ENCODE assay signal across 1 cellular context in the genomic region with DNA sequence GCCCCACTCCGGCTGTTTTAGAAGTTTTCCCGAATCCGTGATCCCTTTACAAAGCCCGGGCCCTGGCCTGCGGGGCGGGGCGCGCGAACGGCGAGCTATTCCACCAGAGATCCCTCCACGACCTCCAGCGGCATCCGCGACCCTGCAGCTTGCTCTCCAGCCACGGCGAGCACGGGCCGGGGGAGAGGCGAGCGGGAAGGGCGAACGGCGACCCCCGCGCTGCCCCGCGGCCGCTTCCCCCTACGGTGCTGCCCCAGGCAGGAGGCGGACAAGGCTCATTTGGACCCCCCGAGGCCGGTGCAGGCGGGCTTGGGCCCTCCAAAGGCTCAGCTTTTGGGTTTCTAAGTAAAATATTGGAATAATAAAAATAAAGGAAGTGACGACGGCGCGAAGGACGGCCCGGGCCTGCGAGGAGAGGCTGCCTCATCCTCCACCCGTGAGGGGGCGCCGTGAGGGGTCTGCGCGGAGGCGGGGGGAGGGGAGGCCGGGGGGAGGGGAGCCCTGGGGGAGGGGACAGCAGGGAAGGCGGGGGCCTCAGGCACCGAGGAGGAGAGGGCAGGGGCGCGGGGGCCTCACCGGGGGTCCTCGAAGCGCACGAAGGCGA.
A peak's percentile ranks its signal among the peaks of the same experiment; 100 is the strongest.
TF ChIP-seq lines count a peak whose summit lies in the region.

No MANE protein-coding gene starts in this region.

TF ChIP-seq in GM12878, 131 proteins besides CTCF, POLR2A, EP300 and RAD21:
- TF ChIP-seq MTA2 (IDR thresholded peaks at IDR 0.05; ENCODE audit: low read depth) (no peak), CREM (IDR thresholded peaks at IDR 0.05; ENCODE audit: low read depth) (0 out of 2 replicates have a peak, but pooled peaks have one; percentile 8), CBX3 (IDR thresholded peaks at IDR 0.05; ENCODE audit: borderline replicate concordance, low read depth) (no peak), CBX5 (IDR thresholded peaks at IDR 0.05; ENCODE audit: low read depth) (peak; percentile 20; the same call in 1 of the 2 replicates), FOXK2 (IDR thresholded peaks at IDR 0.05) (no peak), SUPT20H (IDR thresholded peaks at IDR 0.05; ENCODE audit: borderline replicate concordance, control insufficient read depth, low read depth, low read length) (no peak), GABPA (IDR thresholded peaks at IDR 0.05; ENCODE audit: low read depth) (no peak), LARP7 (IDR thresholded peaks at IDR 0.05) (no peak), DPF2 (IDR thresholded peaks at IDR 0.05) (no peak), KLF5 (IDR thresholded peaks at IDR 0.05; ENCODE audit: partially characterized antibody) (no peak), CREB1 (IDR thresholded peaks at IDR 0.05; ENCODE audit: low read depth) (no peak), CEBPB (IDR thresholded peaks at IDR 0.05; ENCODE audit: borderline replicate concordance in 1 of 2, low read depth in 2 of 2, low read length in 2 of 2) (no peak), SPI1 (IDR thresholded peaks at IDR 0.05; ENCODE audit: borderline replicate concordance, insufficient read depth, low read depth, low read length) (peak; percentile 36; the same call in 1 of the 2 replicates), NR2F1 (conservative IDR thresholded peaks at IDR 0.05) (0 out of 2 replicates have a peak, but pooled peaks have one; percentile 10), KAT2A (conservative IDR thresholded peaks at IDR 0.05; ENCODE audit: control insufficient read depth, low read depth, low read length) (no peak), CHD2 (IDR thresholded peaks at IDR 0.05; ENCODE audit: borderline replicate concordance, low read depth, low read length) (0 out of 2 replicates have a peak, but pooled peaks have one; percentile 42), ETV6 (conservative IDR thresholded peaks at IDR 0.05 in 1 of 2, IDR thresholded peaks at IDR 0.05 in 1 of 2; ENCODE audit: borderline replicate concordance in 1 of 2, low read depth in 1 of 2) (no peak), ZNF622 (IDR thresholded peaks at IDR 0.05) (no peak), BHLHE40 (IDR thresholded peaks at IDR 0.05; ENCODE audit: borderline replicate concordance in 1 of 2, low read depth in 2 of 2, low read length in 1 of 2) (0 out of 4 replicates have a peak, but pooled peaks of 1 of the 2 experiments have one; percentile 2), RBBP5 (conservative IDR thresholded peaks at IDR 0.05) (no peak), NFIC (IDR thresholded peaks at IDR 0.05; ENCODE audit: low read depth, low read length) (no peak), EGR1 (IDR thresholded peaks at IDR 0.05; ENCODE audit: borderline replicate concordance in 1 of 2, low read depth in 2 of 2, low read length in 2 of 2) (peak in 1 of 2 experiments; percentile 55; a peak in 1 of 3 replicates), YBX1 (IDR thresholded peaks at IDR 0.05) (no peak), SREBF2 (IDR thresholded peaks at IDR 0.05; ENCODE audit: low read length) (no peak)
- TF ChIP-seq, protein P1, sequence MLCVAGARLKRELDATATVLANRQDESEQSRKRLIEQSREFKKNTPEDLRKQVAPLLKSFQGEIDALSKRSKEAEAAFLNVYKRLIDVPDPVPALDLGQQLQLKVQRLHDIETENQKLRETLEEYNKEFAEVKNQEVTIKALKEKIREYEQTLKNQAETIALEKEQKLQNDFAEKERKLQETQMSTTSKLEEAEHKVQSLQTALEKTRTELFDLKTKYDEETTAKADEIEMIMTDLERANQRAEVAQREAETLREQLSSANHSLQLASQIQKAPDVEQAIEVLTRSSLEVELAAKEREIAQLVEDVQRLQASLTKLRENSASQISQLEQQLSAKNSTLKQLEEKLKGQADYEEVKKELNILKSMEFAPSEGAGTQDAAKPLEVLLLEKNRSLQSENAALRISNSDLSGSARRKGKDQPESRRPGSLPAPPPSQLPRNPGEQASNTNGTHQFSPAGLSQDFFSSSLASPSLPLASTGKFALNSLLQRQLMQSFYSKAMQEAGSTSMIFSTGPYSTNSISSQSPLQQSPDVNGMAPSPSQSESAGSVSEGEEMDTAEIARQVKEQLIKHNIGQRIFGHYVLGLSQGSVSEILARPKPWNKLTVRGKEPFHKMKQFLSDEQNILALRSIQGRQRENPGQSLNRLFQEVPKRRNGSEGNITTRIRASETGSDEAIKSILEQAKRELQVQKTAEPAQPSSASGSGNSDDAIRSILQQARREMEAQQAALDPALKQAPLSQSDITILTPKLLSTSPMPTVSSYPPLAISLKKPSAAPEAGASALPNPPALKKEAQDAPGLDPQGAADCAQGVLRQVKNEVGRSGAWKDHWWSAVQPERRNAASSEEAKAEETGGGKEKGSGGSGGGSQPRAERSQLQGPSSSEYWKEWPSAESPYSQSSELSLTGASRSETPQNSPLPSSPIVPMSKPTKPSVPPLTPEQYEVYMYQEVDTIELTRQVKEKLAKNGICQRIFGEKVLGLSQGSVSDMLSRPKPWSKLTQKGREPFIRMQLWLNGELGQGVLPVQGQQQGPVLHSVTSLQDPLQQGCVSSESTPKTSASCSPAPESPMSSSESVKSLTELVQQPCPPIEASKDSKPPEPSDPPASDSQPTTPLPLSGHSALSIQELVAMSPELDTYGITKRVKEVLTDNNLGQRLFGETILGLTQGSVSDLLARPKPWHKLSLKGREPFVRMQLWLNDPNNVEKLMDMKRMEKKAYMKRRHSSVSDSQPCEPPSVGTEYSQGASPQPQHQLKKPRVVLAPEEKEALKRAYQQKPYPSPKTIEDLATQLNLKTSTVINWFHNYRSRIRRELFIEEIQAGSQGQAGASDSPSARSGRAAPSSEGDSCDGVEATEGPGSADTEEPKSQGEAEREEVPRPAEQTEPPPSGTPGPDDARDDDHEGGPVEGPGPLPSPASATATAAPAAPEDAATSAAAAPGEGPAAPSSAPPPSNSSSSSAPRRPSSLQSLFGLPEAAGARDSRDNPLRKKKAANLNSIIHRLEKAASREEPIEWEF (IDR thresholded peaks at IDR 0.05; ENCODE audit: insufficient replicate concordance, low read depth, low read length), result no peak
- TF ChIP-seq, protein P2, sequence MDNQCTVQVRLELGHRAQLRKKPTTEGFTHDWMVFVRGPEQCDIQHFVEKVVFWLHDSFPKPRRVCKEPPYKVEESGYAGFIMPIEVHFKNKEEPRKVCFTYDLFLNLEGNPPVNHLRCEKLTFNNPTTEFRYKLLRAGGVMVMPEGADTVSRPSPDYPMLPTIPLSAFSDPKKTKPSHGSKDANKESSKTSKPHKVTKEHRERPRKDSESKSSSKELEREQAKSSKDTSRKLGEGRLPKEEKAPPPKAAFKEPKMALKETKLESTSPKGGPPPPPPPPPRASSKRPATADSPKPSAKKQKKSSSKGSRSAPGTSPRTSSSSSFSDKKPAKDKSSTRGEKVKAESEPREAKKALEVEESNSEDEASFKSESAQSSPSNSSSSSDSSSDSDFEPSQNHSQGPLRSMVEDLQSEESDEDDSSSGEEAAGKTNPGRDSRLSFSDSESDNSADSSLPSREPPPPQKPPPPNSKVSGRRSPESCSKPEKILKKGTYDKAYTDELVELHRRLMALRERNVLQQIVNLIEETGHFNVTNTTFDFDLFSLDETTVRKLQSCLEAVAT (IDR thresholded peaks at IDR 0.05), result no peak
- TF ChIP-seq, protein P3, sequence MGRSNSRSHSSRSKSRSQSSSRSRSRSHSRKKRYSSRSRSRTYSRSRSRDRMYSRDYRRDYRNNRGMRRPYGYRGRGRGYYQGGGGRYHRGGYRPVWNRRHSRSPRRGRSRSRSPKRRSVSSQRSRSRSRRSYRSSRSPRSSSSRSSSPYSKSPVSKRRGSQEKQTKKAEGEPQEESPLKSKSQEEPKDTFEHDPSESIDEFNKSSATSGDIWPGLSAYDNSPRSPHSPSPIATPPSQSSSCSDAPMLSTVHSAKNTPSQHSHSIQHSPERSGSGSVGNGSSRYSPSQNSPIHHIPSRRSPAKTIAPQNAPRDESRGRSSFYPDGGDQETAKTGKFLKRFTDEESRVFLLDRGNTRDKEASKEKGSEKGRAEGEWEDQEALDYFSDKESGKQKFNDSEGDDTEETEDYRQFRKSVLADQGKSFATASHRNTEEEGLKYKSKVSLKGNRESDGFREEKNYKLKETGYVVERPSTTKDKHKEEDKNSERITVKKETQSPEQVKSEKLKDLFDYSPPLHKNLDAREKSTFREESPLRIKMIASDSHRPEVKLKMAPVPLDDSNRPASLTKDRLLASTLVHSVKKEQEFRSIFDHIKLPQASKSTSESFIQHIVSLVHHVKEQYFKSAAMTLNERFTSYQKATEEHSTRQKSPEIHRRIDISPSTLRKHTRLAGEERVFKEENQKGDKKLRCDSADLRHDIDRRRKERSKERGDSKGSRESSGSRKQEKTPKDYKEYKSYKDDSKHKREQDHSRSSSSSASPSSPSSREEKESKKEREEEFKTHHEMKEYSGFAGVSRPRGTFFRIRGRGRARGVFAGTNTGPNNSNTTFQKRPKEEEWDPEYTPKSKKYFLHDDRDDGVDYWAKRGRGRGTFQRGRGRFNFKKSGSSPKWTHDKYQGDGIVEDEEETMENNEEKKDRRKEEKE (IDR thresholded peaks at IDR 0.05), result no peak
- TF ChIP-seq, protein P4, sequence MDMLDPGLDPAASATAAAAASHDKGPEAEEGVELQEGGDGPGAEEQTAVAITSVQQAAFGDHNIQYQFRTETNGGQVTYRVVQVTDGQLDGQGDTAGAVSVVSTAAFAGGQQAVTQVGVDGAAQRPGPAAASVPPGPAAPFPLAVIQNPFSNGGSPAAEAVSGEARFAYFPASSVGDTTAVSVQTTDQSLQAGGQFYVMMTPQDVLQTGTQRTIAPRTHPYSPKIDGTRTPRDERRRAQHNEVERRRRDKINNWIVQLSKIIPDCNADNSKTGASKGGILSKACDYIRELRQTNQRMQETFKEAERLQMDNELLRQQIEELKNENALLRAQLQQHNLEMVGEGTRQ (IDR thresholded peaks at IDR 0.05; ENCODE audit: borderline replicate concordance, low read depth, low read length), result no peak
- TF ChIP-seq, protein P5, sequence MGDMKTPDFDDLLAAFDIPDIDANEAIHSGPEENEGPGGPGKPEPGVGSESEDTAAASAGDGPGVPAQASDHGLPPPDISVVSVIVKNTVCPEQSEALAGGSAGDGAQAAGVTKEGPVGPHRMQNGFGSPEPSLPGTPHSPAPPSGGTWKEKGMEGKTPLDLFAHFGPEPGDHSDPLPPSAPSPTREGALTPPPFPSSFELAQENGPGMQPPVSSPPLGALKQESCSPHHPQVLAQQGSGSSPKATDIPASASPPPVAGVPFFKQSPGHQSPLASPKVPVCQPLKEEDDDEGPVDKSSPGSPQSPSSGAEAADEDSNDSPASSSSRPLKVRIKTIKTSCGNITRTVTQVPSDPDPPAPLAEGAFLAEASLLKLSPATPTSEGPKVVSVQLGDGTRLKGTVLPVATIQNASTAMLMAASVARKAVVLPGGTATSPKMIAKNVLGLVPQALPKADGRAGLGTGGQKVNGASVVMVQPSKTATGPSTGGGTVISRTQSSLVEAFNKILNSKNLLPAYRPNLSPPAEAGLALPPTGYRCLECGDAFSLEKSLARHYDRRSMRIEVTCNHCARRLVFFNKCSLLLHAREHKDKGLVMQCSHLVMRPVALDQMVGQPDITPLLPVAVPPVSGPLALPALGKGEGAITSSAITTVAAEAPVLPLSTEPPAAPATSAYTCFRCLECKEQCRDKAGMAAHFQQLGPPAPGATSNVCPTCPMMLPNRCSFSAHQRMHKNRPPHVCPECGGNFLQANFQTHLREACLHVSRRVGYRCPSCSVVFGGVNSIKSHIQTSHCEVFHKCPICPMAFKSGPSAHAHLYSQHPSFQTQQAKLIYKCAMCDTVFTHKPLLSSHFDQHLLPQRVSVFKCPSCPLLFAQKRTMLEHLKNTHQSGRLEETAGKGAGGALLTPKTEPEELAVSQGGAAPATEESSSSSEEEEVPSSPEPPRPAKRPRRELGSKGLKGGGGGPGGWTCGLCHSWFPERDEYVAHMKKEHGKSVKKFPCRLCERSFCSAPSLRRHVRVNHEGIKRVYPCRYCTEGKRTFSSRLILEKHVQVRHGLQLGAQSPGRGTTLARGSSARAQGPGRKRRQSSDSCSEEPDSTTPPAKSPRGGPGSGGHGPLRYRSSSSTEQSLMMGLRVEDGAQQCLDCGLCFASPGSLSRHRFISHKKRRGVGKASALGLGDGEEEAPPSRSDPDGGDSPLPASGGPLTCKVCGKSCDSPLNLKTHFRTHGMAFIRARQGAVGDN (IDR thresholded peaks at IDR 0.05), result no peak
- TF ChIP-seq, protein P6, sequence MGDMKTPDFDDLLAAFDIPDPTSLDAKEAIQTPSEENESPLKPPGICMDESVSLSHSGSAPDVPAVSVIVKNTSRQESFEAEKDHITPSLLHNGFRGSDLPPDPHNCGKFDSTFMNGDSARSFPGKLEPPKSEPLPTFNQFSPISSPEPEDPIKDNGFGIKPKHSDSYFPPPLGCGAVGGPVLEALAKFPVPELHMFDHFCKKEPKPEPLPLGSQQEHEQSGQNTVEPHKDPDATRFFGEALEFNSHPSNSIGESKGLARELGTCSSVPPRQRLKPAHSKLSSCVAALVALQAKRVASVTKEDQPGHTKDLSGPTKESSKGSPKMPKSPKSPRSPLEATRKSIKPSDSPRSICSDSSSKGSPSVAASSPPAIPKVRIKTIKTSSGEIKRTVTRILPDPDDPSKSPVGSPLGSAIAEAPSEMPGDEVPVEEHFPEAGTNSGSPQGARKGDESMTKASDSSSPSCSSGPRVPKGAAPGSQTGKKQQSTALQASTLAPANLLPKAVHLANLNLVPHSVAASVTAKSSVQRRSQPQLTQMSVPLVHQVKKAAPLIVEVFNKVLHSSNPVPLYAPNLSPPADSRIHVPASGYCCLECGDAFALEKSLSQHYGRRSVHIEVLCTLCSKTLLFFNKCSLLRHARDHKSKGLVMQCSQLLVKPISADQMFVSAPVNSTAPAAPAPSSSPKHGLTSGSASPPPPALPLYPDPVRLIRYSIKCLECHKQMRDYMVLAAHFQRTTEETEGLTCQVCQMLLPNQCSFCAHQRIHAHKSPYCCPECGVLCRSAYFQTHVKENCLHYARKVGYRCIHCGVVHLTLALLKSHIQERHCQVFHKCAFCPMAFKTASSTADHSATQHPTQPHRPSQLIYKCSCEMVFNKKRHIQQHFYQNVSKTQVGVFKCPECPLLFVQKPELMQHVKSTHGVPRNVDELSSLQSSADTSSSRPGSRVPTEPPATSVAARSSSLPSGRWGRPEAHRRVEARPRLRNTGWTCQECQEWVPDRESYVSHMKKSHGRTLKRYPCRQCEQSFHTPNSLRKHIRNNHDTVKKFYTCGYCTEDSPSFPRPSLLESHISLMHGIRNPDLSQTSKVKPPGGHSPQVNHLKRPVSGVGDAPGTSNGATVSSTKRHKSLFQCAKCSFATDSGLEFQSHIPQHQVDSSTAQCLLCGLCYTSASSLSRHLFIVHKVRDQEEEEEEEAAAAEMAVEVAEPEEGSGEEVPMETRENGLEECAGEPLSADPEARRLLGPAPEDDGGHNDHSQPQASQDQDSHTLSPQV (IDR thresholded peaks at IDR 0.05), result no peak
- TF ChIP-seq, protein P7, sequence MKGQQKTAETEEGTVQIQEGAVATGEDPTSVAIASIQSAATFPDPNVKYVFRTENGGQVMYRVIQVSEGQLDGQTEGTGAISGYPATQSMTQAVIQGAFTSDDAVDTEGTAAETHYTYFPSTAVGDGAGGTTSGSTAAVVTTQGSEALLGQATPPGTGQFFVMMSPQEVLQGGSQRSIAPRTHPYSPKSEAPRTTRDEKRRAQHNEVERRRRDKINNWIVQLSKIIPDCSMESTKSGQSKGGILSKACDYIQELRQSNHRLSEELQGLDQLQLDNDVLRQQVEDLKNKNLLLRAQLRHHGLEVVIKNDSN (IDR thresholded peaks at IDR 0.05; ENCODE audit: borderline replicate concordance, extremely low read length, insufficient read depth, low read depth, low read length), result no peak
- TF ChIP-seq, protein P8, sequence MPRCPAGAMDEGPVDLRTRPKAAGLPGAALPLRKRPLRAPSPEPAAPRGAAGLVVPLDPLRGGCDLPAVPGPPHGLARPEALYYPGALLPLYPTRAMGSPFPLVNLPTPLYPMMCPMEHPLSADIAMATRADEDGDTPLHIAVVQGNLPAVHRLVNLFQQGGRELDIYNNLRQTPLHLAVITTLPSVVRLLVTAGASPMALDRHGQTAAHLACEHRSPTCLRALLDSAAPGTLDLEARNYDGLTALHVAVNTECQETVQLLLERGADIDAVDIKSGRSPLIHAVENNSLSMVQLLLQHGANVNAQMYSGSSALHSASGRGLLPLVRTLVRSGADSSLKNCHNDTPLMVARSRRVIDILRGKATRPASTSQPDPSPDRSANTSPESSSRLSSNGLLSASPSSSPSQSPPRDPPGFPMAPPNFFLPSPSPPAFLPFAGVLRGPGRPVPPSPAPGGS (IDR thresholded peaks at IDR 0.05; ENCODE audit: borderline replicate concordance, insufficient read depth, low read depth, low read length, poor library complexity, severe bottlenecking), result no peak
